Comparison of ENCODE assay signal across 1 cellular context in genomic region chr9:114126247-114127060, GRCh38.
TF ChIP-seq lines count a peak whose summit lies in the region.

No MANE protein-coding gene starts in this region.

TF ChIP-seq in GM23338, 12 proteins besides CTCF, POLR2A, EP300 and RAD21 (continued from another document):
- no peak for TF ChIP-seq JUNB (IDR thresholded peaks at IDR 0.05; ENCODE audit: unreplicated experiment)
- TF ChIP-seq NANOG (IDR thresholded peaks at IDR 0.05; ENCODE audit: borderline replicate concordance) = no peak
